ENCODE assay signal across 1 cellular context in genomic region chr2:230885467-230886130, GRCh38.
TF ChIP-seq lines count a peak whose summit lies in the region.

No MANE protein-coding gene starts in this region.

TF ChIP-seq in HepG2, 621 proteins besides CTCF, POLR2A, EP300 and RAD21 (continued from another document):
- TF ChIP-seq FOXO4 (CRISPR knock-in tag; conservative IDR thresholded peaks at IDR 0.05) = 0 out of 2 replicates have a peak, but pooled peaks have one; percentile 75
